Comparison of ENCODE assay signal across 22 cellular contexts in genomic region chr2:3751281-3751680, GRCh38. TPM values are rescaled to one million over a fixed set of nuclear protein-coding genes. Genes with fewer than 3 reads are reported as not detected.
"Had no signal": no experiment of that assay in that cellular context is flagged by ENCODE, and none has a peak within 500 bp of the region (broad histone marks: within the 10 kb centered on the region; RNA-seq: fewer than 3 reads in every experiment).

No MANE protein-coding gene starts in this region.

- DNase-seq: KBM-7, NCI-H1092, NCI-H1105 treated with DMSO at 0.1 percent for 48 hours, NCI-H1417 treated with DMSO at 0.1 percent for 48 hours, NCI-H146, NCI-H1694 treated with DMSO at 0.1 percent for 48 hours, NCI-H1930, NCI-H2081, NCI-H2107, NCI-H2227 treated with DMSO at 0.1 percent for 48 hours, NCI-H524, NCI-H69, NCI-H774, PC-3, SHP77 had no signal

- H3K27ac ChIP-seq: RWPE1 had no signal

RNA-seq across cellular contexts. Expression of gene DCDC2C, which starts 47.9 kb away (rescaled TPM):
- total RNA-seq: HT-29, LHCN-M2, MCF 10A, NCI-H460, OCI-LY7, PC-3, SK-MEL-5 had no signal
